In genomic region chr3:10023587-10024310, GRCh38 we compare ENCODE assay signal across 11 cellular contexts. TPM values are rescaled to one million over a fixed set of nuclear protein-coding genes. Genes with fewer than 3 reads are reported as not detected.
A peak's percentile ranks its signal among the peaks of the same experiment; 100 is the strongest.
DNase-seq lines count a peak whose midpoint lies in the region; ATAC-seq and TF ChIP-seq lines count a peak whose summit lies in the region.
"Had no signal": no experiment of that assay in that cellular context is flagged by ENCODE, and none has a peak within 500 bp of the region (broad histone marks: within the 10 kb centered on the region; RNA-seq: fewer than 3 reads in every experiment).

No MANE protein-coding gene starts in this region.

- H3K4me1 Mint-ChIP-seq in MCF 10A (ENCODE audit: insufficient read depth, unreplicated experiment): peaks cover 11% of the 10 kb centered on the region
- H3K4me1 Mint-ChIP-seq in endodermal cell: no peaks in the 10 kb centered on the region

- H3K4me1 ChIP-seq in breast epithelium (peaks cover 0 to 9% of the 10 kb centered on the region in 2 donors), SJSA1 (replicated peaks) (peaks cover 20% of the 10 kb centered on the region), subcutaneous abdominal adipose tissue (ENCODE audit: control insufficient read depth in 5 of 5, insufficient read depth in 5 of 5, low read length in 5 of 5) (peaks cover 4 to 44% (median 38%) of the 10 kb centered on the region in 5 donors), endodermal cell (ENCODE audit: control insufficient read depth, insufficient read depth, low read length) (no peaks in the 10 kb centered on the region)

- POLR2A ChIA-PET in MCF 10A (lab: Yijun Ruan, JAX): interaction anchor here (0.6 to 3.5 kb wide), 9 partner anchors 8 to 180 kb away, joined by 3 to 21 read pairs (median 4); partner anchors contain the start of genes EMC3 and RPUSD3

- peak overlapping the region in 1 of 2 donors; percentile 19 for H3K27ac ChIP-seq in breast epithelium
- peak overlapping the region; percentile 28; the same call in 1 of the 2 replicates for H3K27ac ChIP-seq in SJSA1
- H3K27ac ChIP-seq in subcutaneous abdominal adipose tissue (ENCODE audit: low read depth, low read length): peak overlapping the region; percentile 57
- H3K27ac ChIP-seq in endodermal cell (ENCODE audit: low read depth, low read length): no peak overlapping the region

- ATAC-seq in GM19035 (IDR thresholded peaks at IDR 0.05; ENCODE audit: unreplicated experiment): no peak

- H3K9ac ChIP-seq in subcutaneous abdominal adipose tissue (ENCODE audit: low read length in 5 of 5): no peak overlapping the region
- H3K9ac ChIP-seq in endodermal cell (ENCODE audit: extremely low read depth, low read length, poor library complexity, severe bottlenecking): no peak overlapping the region

- CTCF ChIA-PET in MCF 10A (lab: Yijun Ruan, JAX): interaction anchor here (0.5 to 0.7 kb wide), 2 partner anchors 273 to 532 kb away, joined by 3 to 4 read pairs; no protein-coding TSS in a partner anchor

- H3K9me3 ChIP-seq in breast epithelium (no peaks in the 10 kb centered on the region), SJSA1 (replicated peaks) (no peaks in the 10 kb centered on the region), subcutaneous abdominal adipose tissue (ENCODE audit: control insufficient read depth in 5 of 5, low read length in 5 of 5) (no peaks in the 10 kb centered on the region), endodermal cell (ENCODE audit: control insufficient read depth, low read length) (no peaks in the 10 kb centered on the region)

- H3K4me3 Mint-ChIP-seq in MCF 10A (ENCODE audit: unreplicated experiment) (no peak overlapping the region), endodermal cell (no peak overlapping the region)

- WGBS in endodermal cell (ENCODE audit: insufficient coverage in 1 of 2, insufficient read length in 1 of 2), 2 experiments: 84 to 86% methylated on average over 5 to 8 of the region's 8 CpGs

- H3K36me3 Mint-ChIP-seq in MCF 10A (ENCODE audit: insufficient read depth, unreplicated experiment) (peaks cover 29% of the 10 kb centered on the region), endodermal cell (ENCODE audit: low read depth) (peaks cover 26% of the 10 kb centered on the region)

- intact Hi-C loops in MCF 10A (cut with micrococcal nuclease): loop anchor here (5.0 kb wide), 1 partner anchor 36 kb away; the partner anchor contains the start of gene EMC3
- intact Hi-C loops in breast epithelium (cut with DNase I; ENCODE audit: low total_unique reads): no loop called here

- TF ChIP-seq CTCF in MCF 10A (IDR thresholded peaks at IDR 0.05; ENCODE audit: unreplicated experiment): no peak
- no peak for TF ChIP-seq CTCF in breast epithelium (IDR thresholded peaks at IDR 0.05)
- no peak for TF ChIP-seq CTCF in endodermal cell (conservative IDR thresholded peaks at IDR 0.05)

- no peak for TF ChIP-seq POLR2A in breast epithelium (IDR thresholded peaks at IDR 0.05)

- no peak overlapping the region for H3K4me3 ChIP-seq in breast epithelium
- H3K4me3 ChIP-seq in SJSA1: no peak overlapping the region
- no peak overlapping the region for H3K4me3 ChIP-seq in subcutaneous abdominal adipose tissue (ENCODE audit: low read depth in 1 of 5, low read length in 5 of 5)
- H3K4me3 ChIP-seq in endodermal cell (ENCODE audit: low read length): no peak overlapping the region

- no peaks in the 10 kb centered on the region for H3K9me3 Mint-ChIP-seq in MCF 10A (ENCODE audit: unreplicated experiment)
- H3K9me3 Mint-ChIP-seq in endodermal cell: no peaks in the 10 kb centered on the region

- H3K27me3 Mint-ChIP-seq in MCF 10A (ENCODE audit: insufficient read depth, unreplicated experiment) (no peaks in the 10 kb centered on the region), endodermal cell (ENCODE audit: insufficient read depth) (no peaks in the 10 kb centered on the region)

- BruUV-seq in MCF 10A (replicated peaks; lab: Mats Ljungman, UMichigan): no TSS peak

- H3K27me3 ChIP-seq in breast epithelium: no peaks in the 10 kb centered on the region
- H3K27me3 ChIP-seq in SJSA1 (replicated peaks): no peaks in the 10 kb centered on the region
- no peaks in the 10 kb centered on the region for H3K27me3 ChIP-seq in subcutaneous abdominal adipose tissue (ENCODE audit: control insufficient read depth in 5 of 5, insufficient read depth in 4 of 5, low read length in 5 of 5)
- no peaks in the 10 kb centered on the region for H3K27me3 ChIP-seq in endodermal cell (ENCODE audit: control insufficient read depth, insufficient read depth, low read length, poor library complexity, severe bottlenecking)

- DNase-seq in MCF 10A (ENCODE audit: unreplicated experiment): peak; percentile 73
- DNase-seq in breast epithelium (ENCODE audit: low spot score in 2 of 2): no peak
- no peak for DNase-seq in SJSA1 (ENCODE audit: low read depth in 1 of 2, low spot score in 2 of 2)
- peak; percentile 83 for DNase-seq in fibroblast of peridontal ligament (ENCODE audit: extremely low read depth)
- no peak for DNase-seq in central memory CD4-positive, alpha-beta T cell
- no peak for DNase-seq in endodermal cell
- DNase-seq: hippocampal formation; NCI-H510A; stimulated activated CD4-positive, alpha-beta T cell treated with anti-CD3 and anti-CD28 coated beads, Interleukin-2, amount 100 ng/mL, for 24 hours had no signal

- H3K27ac Mint-ChIP-seq in MCF 10A (ENCODE audit: low read depth, unreplicated experiment) (peak overlapping the region; percentile 67), endodermal cell (no peak overlapping the region)

- no peaks in the 10 kb centered on the region for H3K36me3 ChIP-seq in breast epithelium
- peaks cover 37% of the 10 kb centered on the region for H3K36me3 ChIP-seq in SJSA1
- H3K36me3 ChIP-seq in subcutaneous abdominal adipose tissue (ENCODE audit: control insufficient read depth in 5 of 5, insufficient read depth in 5 of 5, low read length in 5 of 5): peaks cover 4 to 41% (median 32%) of the 10 kb centered on the region in 5 donors
- peaks cover 39% of the 10 kb centered on the region for H3K36me3 ChIP-seq in endodermal cell (ENCODE audit: control insufficient read depth, insufficient read depth, low read length)

RNA-seq across cellular contexts. Expression of gene FANCD2, which starts 2.5 kb away (rescaled TPM):
- total RNA-seq in MCF 10A (2022) (14.6 and 24.6 TPM in 2 replicates), breast epithelium (10 to 100 TPM in 1 of 3 donors, 1 to 10 TPM in 2; 3.7 to 12.9 (median 6.2) TPM), endodermal cell (10 to 100 TPM; 56.0 to 79.9 TPM)
- total RNA-seq in SJSA1 (2014; rRNA removed; shearing (Covaris generic)): 30.0 and 36.7 TPM in 2 replicates
- polyA plus RNA-seq in endodermal cell (2013, experiment 1 of 2): 51.8 TPM
- polyA plus RNA-seq in endodermal cell (2013, experiment 2 of 2): 52.8 TPM

RNA-seq across cellular contexts. Expression of gene EMC3, which starts 37.1 kb away (rescaled TPM):
- total RNA-seq in MCF 10A (2022) (55.4 and 59.1 TPM in 2 replicates), breast epithelium (10 to 100 TPM; 38.3 to 88.5 (median 42.9) TPM), endodermal cell (10 to 100 TPM; 35.6 to 45.3 TPM)
- total RNA-seq in SJSA1 (2014; rRNA removed; shearing (Covaris generic)): 34.6 and 86.3 TPM in 2 replicates
- polyA plus RNA-seq in endodermal cell (2013, experiment 1 of 2): 67.0 TPM
- polyA plus RNA-seq in endodermal cell (2013, experiment 2 of 2): 56.8 TPM

Comparison
In these comparisons a context has a peak if more than half of its experiments do, and no peak if none do; other contexts are left out.
1. DNase-seq: peak in MCF 10A (single experiment) and fibroblast of peridontal ligament (single experiment); none in breast epithelium (0 of 2), SJSA1 (0 of 2), central memory CD4-positive, alpha-beta T cell (single experiment) and endodermal cell (single experiment).